2 cellular contexts compared by ENCODE assay signal in genomic region chr1:1032428-1032827, GRCh38.
TF ChIP-seq lines count a peak whose summit lies in the region.

No MANE protein-coding gene starts in this region.

TF ChIP-seq in liver, 16 proteins besides CTCF, POLR2A, EP300 and RAD21:
- no peak for TF ChIP-seq SP1 (IDR thresholded peaks at IDR 0.05)
- TF ChIP-seq JUND (IDR thresholded peaks at IDR 0.05): no peak
- TF ChIP-seq, protein P1, sequence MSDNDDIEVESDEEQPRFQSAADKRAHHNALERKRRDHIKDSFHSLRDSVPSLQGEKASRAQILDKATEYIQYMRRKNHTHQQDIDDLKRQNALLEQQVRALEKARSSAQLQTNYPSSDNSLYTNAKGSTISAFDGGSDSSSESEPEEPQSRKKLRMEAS (IDR thresholded peaks at IDR 0.05): no peak
- no peak for TF ChIP-seq YY1 (IDR thresholded peaks at IDR 0.05)
- no peak for TF ChIP-seq RXRA (IDR thresholded peaks at IDR 0.05)
- no peak for TF ChIP-seq EGR1 (IDR thresholded peaks at IDR 0.05; ENCODE audit: low read depth in 2 of 2)
- TF ChIP-seq, protein P2, sequence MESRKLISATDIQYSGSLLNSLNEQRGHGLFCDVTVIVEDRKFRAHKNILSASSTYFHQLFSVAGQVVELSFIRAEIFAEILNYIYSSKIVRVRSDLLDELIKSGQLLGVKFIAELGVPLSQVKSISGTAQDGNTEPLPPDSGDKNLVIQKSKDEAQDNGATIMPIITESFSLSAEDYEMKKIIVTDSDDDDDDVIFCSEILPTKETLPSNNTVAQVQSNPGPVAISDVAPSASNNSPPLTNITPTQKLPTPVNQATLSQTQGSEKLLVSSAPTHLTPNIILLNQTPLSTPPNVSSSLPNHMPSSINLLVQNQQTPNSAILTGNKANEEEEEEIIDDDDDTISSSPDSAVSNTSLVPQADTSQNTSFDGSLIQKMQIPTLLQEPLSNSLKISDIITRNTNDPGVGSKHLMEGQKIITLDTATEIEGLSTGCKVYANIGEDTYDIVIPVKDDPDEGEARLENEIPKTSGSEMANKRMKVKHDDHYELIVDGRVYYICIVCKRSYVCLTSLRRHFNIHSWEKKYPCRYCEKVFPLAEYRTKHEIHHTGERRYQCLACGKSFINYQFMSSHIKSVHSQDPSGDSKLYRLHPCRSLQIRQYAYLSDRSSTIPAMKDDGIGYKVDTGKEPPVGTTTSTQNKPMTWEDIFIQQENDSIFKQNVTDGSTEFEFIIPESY (IDR thresholded peaks at IDR 0.05): no peak
- no peak for TF ChIP-seq FOXA1 (IDR thresholded peaks at IDR 0.05)
- TF ChIP-seq GABPA (IDR thresholded peaks at IDR 0.05 in 1 of 2, conservative IDR thresholded peaks at IDR 0.05 in 1 of 2): no peak
- no peak for TF ChIP-seq TAF1 (conservative IDR thresholded peaks at IDR 0.05)
- TF ChIP-seq FOXA2 (IDR thresholded peaks at IDR 0.05): no peak
- no peak for TF ChIP-seq HNF4A (conservative IDR thresholded peaks at IDR 0.05)
- no peak for TF ChIP-seq HNF4G (IDR thresholded peaks at IDR 0.05)
- TF ChIP-seq ATF3 (IDR thresholded peaks at IDR 0.05): no peak
- TF ChIP-seq NR2F2 (IDR thresholded peaks at IDR 0.05): no peak
- TF ChIP-seq, protein P3, sequence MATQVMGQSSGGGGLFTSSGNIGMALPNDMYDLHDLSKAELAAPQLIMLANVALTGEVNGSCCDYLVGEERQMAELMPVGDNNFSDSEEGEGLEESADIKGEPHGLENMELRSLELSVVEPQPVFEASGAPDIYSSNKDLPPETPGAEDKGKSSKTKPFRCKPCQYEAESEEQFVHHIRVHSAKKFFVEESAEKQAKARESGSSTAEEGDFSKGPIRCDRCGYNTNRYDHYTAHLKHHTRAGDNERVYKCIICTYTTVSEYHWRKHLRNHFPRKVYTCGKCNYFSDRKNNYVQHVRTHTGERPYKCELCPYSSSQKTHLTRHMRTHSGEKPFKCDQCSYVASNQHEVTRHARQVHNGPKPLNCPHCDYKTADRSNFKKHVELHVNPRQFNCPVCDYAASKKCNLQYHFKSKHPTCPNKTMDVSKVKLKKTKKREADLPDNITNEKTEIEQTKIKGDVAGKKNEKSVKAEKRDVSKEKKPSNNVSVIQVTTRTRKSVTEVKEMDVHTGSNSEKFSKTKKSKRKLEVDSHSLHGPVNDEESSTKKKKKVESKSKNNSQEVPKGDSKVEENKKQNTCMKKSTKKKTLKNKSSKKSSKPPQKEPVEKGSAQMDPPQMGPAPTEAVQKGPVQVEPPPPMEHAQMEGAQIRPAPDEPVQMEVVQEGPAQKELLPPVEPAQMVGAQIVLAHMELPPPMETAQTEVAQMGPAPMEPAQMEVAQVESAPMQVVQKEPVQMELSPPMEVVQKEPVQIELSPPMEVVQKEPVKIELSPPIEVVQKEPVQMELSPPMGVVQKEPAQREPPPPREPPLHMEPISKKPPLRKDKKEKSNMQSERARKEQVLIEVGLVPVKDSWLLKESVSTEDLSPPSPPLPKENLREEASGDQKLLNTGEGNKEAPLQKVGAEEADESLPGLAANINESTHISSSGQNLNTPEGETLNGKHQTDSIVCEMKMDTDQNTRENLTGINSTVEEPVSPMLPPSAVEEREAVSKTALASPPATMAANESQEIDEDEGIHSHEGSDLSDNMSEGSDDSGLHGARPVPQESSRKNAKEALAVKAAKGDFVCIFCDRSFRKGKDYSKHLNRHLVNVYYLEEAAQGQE (IDR thresholded peaks at IDR 0.05): no peak

TF ChIP-seq in HepG2, 621 proteins besides CTCF, POLR2A, EP300 and RAD21:
- no peak for TF ChIP-seq PAF1 (CRISPR knock-in tag; IDR thresholded peaks at IDR 0.05)
- no peak for TF ChIP-seq ZBTB3 (CRISPR knock-in tag; IDR thresholded peaks at IDR 0.05; ENCODE audit: borderline replicate concordance, low read depth)
- TF ChIP-seq ATF1 (CRISPR knock-in tag; IDR thresholded peaks at IDR 0.05): no peak
- TF ChIP-seq HNRNPUL1 (IDR thresholded peaks at IDR 0.05; ENCODE audit: low read depth, low read length): no peak
- TF ChIP-seq KLF9 (CRISPR knock-in tag; IDR thresholded peaks at IDR 0.05; ENCODE audit: low read depth): no peak
TF ChIP-seq in HepG2: peak in this region for 0.
